ENCODE assay signal across 13 cellular contexts in genomic region chr5:32274548-32275420, GRCh38. TPM values are rescaled to one million over a fixed set of nuclear protein-coding genes. Genes with fewer than 3 reads are reported as not detected.
DNase-seq lines count a peak whose midpoint lies in the region; ATAC-seq, FAIRE-seq and TF ChIP-seq lines count a peak whose summit lies in the region.
"Had no signal": no experiment of that assay in that cellular context is flagged by ENCODE, and none has a peak within 500 bp of the region (broad histone marks: within the 10 kb centered on the region; RNA-seq: fewer than 3 reads in every experiment).

No MANE protein-coding gene starts in this region.

- peak overlapping the region; percentile 64 for H3K27ac Mint-ChIP-seq in activated CD4-positive, alpha-beta T cell treated with anti-CD3 and anti-CD28 coated beads for 36 hours
- H3K27ac Mint-ChIP-seq: activated naive CD8-positive, alpha-beta T cell had no signal

- POLR2A ChIA-PET in activated CD4-positive, alpha-beta T cell treated with anti-CD3 and anti-CD28 coated beads for 36 hours (lab: Charles Lee): interaction anchor here (0.8 kb wide), 1 partner anchor 38 kb away, joined by 3 read pairs; the partner anchor contains the start of gene MTMR12
- POLR2A ChIA-PET in HepG2 (lab: Yijun Ruan, JAX): interaction anchor here (1.1 to 4.9 kb wide), 4 partner anchors 11 to 56 kb away, joined by 3 to 40 read pairs (median 6); no protein-coding TSS in a partner anchor

- peaks cover 43% of the 10 kb centered on the region for H3K79me2 ChIP-seq in HepG2 (ENCODE audit: insufficient read depth, low read length)

- CTCF ChIA-PET in activated CD4-positive, alpha-beta T cell treated with anti-CD3 and anti-CD28 coated beads for 36 hours (lab: Charles Lee): interaction anchor here (1.5 to 2.9 kb wide), 2 partner anchors 42 to 53 kb away, joined by 4 to 13 read pairs; no protein-coding TSS in a partner anchor
- CTCF ChIA-PET in HepG2 (lab: Yijun Ruan, JAX; ENCODE audit: low intra/inter-chr PET ratio, low total read pairs): no interaction called here

- H3K4me2 ChIP-seq in HepG2 (ENCODE audit: low read depth, low read length): peak overlapping the region; percentile 36

- no peak for DNase-seq in activated CD4-positive, alpha-beta T cell treated with anti-CD3 and anti-CD28 coated beads for 36 hours
- DNase-seq in activated CD4-positive, alpha-beta T cell treated with anti-CD3 and anti-CD28 coated beads, Interleukin-2, amount 50 U/mL, for 1 hour: no peak
- DNase-seq in caudate nucleus (lab: John Stamatoyannopoulos, UW) (peak in 1 of 61 donors; percentile 32), HepG2 (ENCODE audit: low spot score) (no peak), GM10266 (ENCODE audit: extremely low spot score) (no peak), H4 (ENCODE audit: low spot score) (no peak)
- DNase-seq: GDM1, lower lobe of right lung, NCI-H1694, substantia nigra had no signal

- no peak overlapping the region for H2AFZ ChIP-seq in HepG2 (ENCODE audit: low read length)

- ATAC-seq in activated CD4-positive, alpha-beta T cell treated with anti-CD3 and anti-CD28 coated beads for 36 hours: no peak
- ATAC-seq in HepG2 (no peak), HG03460 (IDR thresholded peaks at IDR 0.05; ENCODE audit: unreplicated experiment) (no peak)

- TF ChIP-seq CTCF in HepG2 (CRISPR knock-in tag; IDR thresholded peaks at IDR 0.05): no peak
- no peak for TF ChIP-seq CTCF in GM10266 (IDR thresholded peaks at IDR 0.05; ENCODE audit: control insufficient read depth, insufficient read depth, low read depth, missing control alignments)

- WGBS in HepG2 (ENCODE audit: low lambda C conversion rate): 90% methylated on average over 11 of the region's 11 CpGs
- WGBS in thymus: 95% methylated on average over 11 of the region's 11 CpGs

- in situ Hi-C loops in HepG2 (cut with HindIII; ENCODE audit: extremely low pct_ligation_motif_present, low pct_unique_long_range_greater_than_20kb): no loop called here

- BruUV-seq in HepG2 (replicated peaks; lab: Mats Ljungman, UMichigan): no TSS peak

- peaks cover 38% of the 10 kb centered on the region for H3K4me1 Mint-ChIP-seq in activated CD4-positive, alpha-beta T cell treated with anti-CD3 and anti-CD28 coated beads for 36 hours

- FAIRE-seq in HepG2 (lab: Jason Lieb, UNC): no peak

- intact Hi-C loops in activated CD4-positive, alpha-beta T cell treated with anti-CD3 and anti-CD28 coated beads for 36 hours (cut with DNase I, micrococcal nuclease): loop anchor here in 1 of 2 experiments (10.0 kb wide), 1 partner anchor 740 kb away; the partner anchor contains the start of genes C5orf22 and DROSHA
- intact Hi-C loops in HepG2 (cut with micrococcal nuclease; ENCODE audit: unreplicated experiment): loop anchor here (2.0 to 5.0 kb wide), 3 partner anchors 38 to 58 kb away; partner anchors contain the start of gene MTMR12

- H3K9me3 ChIP-seq in HepG2 (ENCODE audit: low read length) (no peaks in the 10 kb centered on the region), thymus (ENCODE audit: control insufficient read depth) (no peaks in the 10 kb centered on the region)
- H3K9me3 ChIP-seq: lower lobe of right lung had no signal

- H3K36me3 Mint-ChIP-seq in activated CD4-positive, alpha-beta T cell treated with anti-CD3 and anti-CD28 coated beads for 36 hours (ENCODE audit: low read depth): peaks cover 28% of the 10 kb centered on the region

- H3K9ac ChIP-seq in HepG2 (ENCODE audit: insufficient read depth, low read depth, low read length): peak overlapping the region; percentile 26

- no peak overlapping the region for H3K4me3 ChIP-seq in HepG2 (replicated peaks in 1 of 3; ENCODE audit: insufficient read depth in 1 of 3, low read depth in 2 of 3, low read length in 3 of 3)
- H3K4me3 ChIP-seq in thymus (ENCODE audit: low read length): no peak overlapping the region
- H3K4me3 ChIP-seq: lower lobe of right lung had no signal

- H3K27me3 Mint-ChIP-seq in activated CD4-positive, alpha-beta T cell treated with anti-CD3 and anti-CD28 coated beads for 36 hours: no peaks in the 10 kb centered on the region
- H3K27me3 Mint-ChIP-seq: activated naive CD8-positive, alpha-beta T cell had no signal

- no peaks in the 10 kb centered on the region for H3K9me3 Mint-ChIP-seq in activated CD4-positive, alpha-beta T cell treated with anti-CD3 and anti-CD28 coated beads for 36 hours (ENCODE audit: low read depth)

- H3K27me3 ChIP-seq in HepG2 (ENCODE audit: control insufficient read depth in 1 of 2, insufficient read depth in 2 of 2, low read length in 2 of 2) (no peaks in the 10 kb centered on the region), thymus (ENCODE audit: control insufficient read depth, insufficient read depth) (no peaks in the 10 kb centered on the region)

- TF ChIP-seq POLR2A in HepG2 (IDR thresholded peaks at IDR 0.05; ENCODE audit: insufficient read depth in 1 of 2, low read depth in 2 of 2, low read length in 2 of 2): no peak

- no peak overlapping the region for H3K4me3 Mint-ChIP-seq in activated CD4-positive, alpha-beta T cell treated with anti-CD3 and anti-CD28 coated beads for 36 hours
- H3K4me3 Mint-ChIP-seq: activated naive CD8-positive, alpha-beta T cell had no signal

- H4K20me1 ChIP-seq in HepG2 (ENCODE audit: insufficient read depth, low read length): no peaks in the 10 kb centered on the region

- H3K4me1 ChIP-seq in HepG2 (ENCODE audit: insufficient read depth, low read length) (peaks cover 93% of the 10 kb centered on the region), thymus (ENCODE audit: control insufficient read depth, insufficient read depth, low read length) (peaks cover 2% of the 10 kb centered on the region)

- TF ChIP-seq EP300 in HepG2 (IDR thresholded peaks at IDR 0.05; ENCODE audit: low read depth in 2 of 2, low read length in 2 of 2) (no peak), HepG2 (CRISPR knock-in tag; IDR thresholded peaks at IDR 0.05; ENCODE audit: borderline replicate concordance) (no peak)

- peaks cover 6 to 42% of the 10 kb centered on the region in 2 experiments for H3K36me3 ChIP-seq in HepG2 (replicated peaks in 1 of 2; ENCODE audit: control insufficient read depth in 1 of 2, insufficient read depth in 2 of 2, low read length in 2 of 2)
- H3K36me3 ChIP-seq in thymus (ENCODE audit: control insufficient read depth, insufficient read depth): peaks cover 42% of the 10 kb centered on the region

- no peak for TF ChIP-seq RAD21 in HepG2 (CRISPR knock-in tag; IDR thresholded peaks at IDR 0.05)

- peak overlapping the region; percentile 63 for H3K27ac ChIP-seq in caudate nucleus (ENCODE audit: low read depth, low read length)
- peak overlapping the region; percentile 67 for H3K27ac ChIP-seq in HepG2 (ENCODE audit: extremely low read length, insufficient read depth, low read length)
- H3K27ac ChIP-seq in thymus (ENCODE audit: low read depth): peak overlapping the region; percentile 42
- H3K27ac ChIP-seq: lower lobe of right lung had no signal

TF ChIP-seq in HepG2, 621 proteins besides CTCF, POLR2A, EP300 and RAD21 (continues in another document):
- no peak for TF ChIP-seq RBM22 (optimal IDR thresholded peaks at IDR 0.05; ENCODE audit: low read length)
- TF ChIP-seq PHF21A (CRISPR knock-in tag; IDR thresholded peaks at IDR 0.05): no peak
- TF ChIP-seq, protein P1, sequence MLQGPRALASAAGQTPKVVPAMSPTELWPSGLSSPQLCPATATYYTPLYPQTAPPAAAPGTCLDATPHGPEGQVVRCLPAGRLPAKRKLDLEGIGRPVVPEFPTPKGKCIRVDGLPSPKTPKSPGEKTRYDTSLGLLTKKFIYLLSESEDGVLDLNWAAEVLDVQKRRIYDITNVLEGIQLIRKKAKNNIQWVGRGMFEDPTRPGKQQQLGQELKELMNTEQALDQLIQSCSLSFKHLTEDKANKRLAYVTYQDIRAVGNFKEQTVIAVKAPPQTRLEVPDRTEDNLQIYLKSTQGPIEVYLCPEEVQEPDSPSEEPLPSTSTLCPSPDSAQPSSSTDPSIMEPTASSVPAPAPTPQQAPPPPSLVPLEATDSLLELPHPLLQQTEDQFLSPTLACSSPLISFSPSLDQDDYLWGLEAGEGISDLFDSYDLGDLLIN (CRISPR knock-in tag; IDR thresholded peaks at IDR 0.05; ENCODE audit: borderline replicate concordance): no peak
- TF ChIP-seq SP4 (CRISPR knock-in tag; IDR thresholded peaks at IDR 0.05): no peak
- TF ChIP-seq ZNF552 (CRISPR knock-in tag; IDR thresholded peaks at IDR 0.05; ENCODE audit: borderline replicate concordance): no peak

RNA-seq across cellular contexts. Expression of gene MTMR12, which starts 38.0 kb away (rescaled TPM):
- 10 to 100 TPM; 21.6 to 22.8 TPM for total RNA-seq in activated CD4-positive, alpha-beta T cell treated with anti-CD3 and anti-CD28 coated beads for 36 hours
- total RNA-seq in HepG2 (2016; rRNA removed; fragmentation: Illumina TruSeq; extraction: Trizol): 36.6 and 56.5 TPM in 2 replicates
- 16.0 and 20.1 TPM in 2 replicates for total RNA-seq in HepG2 (2016; cell fraction: cytosol; rRNA removed; fragmentation: Illumina TruSeq; extraction: Trizol; ENCODE audit: low read depth)
- 37.6 and 51.8 TPM in 2 replicates for total RNA-seq in HepG2 (2016; cell fraction: insoluble cytoplasmic fraction; rRNA removed; fragmentation: Illumina TruSeq; extraction: Trizol)
- total RNA-seq in HepG2 (2016; cell fraction: membrane; rRNA removed; fragmentation: Illumina TruSeq; extraction: Trizol): 41.8 and 44.0 TPM in 2 replicates
- 34.2 and 34.9 TPM in 2 replicates for total RNA-seq in HepG2 (2016; cell fraction: nucleus; rRNA removed; fragmentation: Illumina TruSeq; extraction: Trizol)
- polyA plus RNA-seq in HepG2 (2011; rRNA removed): 21.3 and 23.4 TPM in 2 replicates
- 15.2 and 20.5 TPM in 2 replicates for polyA plus RNA-seq in HepG2 (2011; cell fraction: cytosol; rRNA removed)
- polyA plus RNA-seq in HepG2 (2011; cell fraction: nucleus; rRNA removed): 10.6 and 13.1 TPM in 2 replicates
- polyA plus RNA-seq in HepG2 (2012): 22.1 and 25.4 TPM in 2 replicates
- polyA plus RNA-seq in HepG2 (2016; cell fraction: cytosol; fragmentation: Illumina TruSeq; extraction: Trizol; ENCODE audit: low read depth): 5.0 and 5.4 TPM in 2 replicates
- polyA plus RNA-seq in HepG2 (2016; cell fraction: insoluble cytoplasmic fraction; fragmentation: Illumina TruSeq; extraction: Trizol; ENCODE audit: low read depth): 37.5 and 39.4 TPM in 2 replicates
- polyA plus RNA-seq in HepG2 (2016; cell fraction: membrane; fragmentation: Illumina TruSeq; extraction: Trizol; ENCODE audit: low read depth): 18.7 and 19.5 TPM in 2 replicates
- 32.6 and 33.7 TPM in 2 replicates for polyA plus RNA-seq in HepG2 (2016; cell fraction: nucleus; fragmentation: Illumina TruSeq; extraction: Trizol; ENCODE audit: insufficient read depth, low read depth)
- 31.8 and 33.8 TPM in 2 replicates for polyA minus RNA-seq in HepG2 (2011; rRNA and poly(A)+ RNA removed; ENCODE audit: low replicate concordance)
- 29.0 and 31.6 TPM in 2 replicates for polyA minus RNA-seq in HepG2 (2011; cell fraction: cytosol; rRNA and poly(A)+ RNA removed)
- polyA minus RNA-seq in HepG2 (2011; cell fraction: nucleus; rRNA and poly(A)+ RNA removed): 48.2 and 66.6 TPM in 2 replicates
- polyA plus RNA-seq in thymus: 11.7 TPM
- total RNA-seq in H4 (2014; rRNA removed; shearing (Covaris generic)): 9.2 and 11.3 TPM in 2 replicates
